21 cellular contexts compared by ENCODE assay signal in genomic region chr10:131313377-131313776, GRCh38. TPM values are rescaled to one million over a fixed set of nuclear protein-coding genes. Genes with fewer than 3 reads are reported as not detected.
DNase-seq lines count a peak whose midpoint lies in the region; ATAC-seq and TF ChIP-seq lines count a peak whose summit lies in the region.
"Had no signal": no experiment of that assay in that cellular context is flagged by ENCODE, and none has a peak within 500 bp of the region (broad histone marks: within the 10 kb centered on the region; RNA-seq: fewer than 3 reads in every experiment).

No MANE protein-coding gene starts in this region.

- TF ChIP-seq EP300 in SK-N-SH (IDR thresholded peaks at IDR 0.05; ENCODE audit: borderline replicate concordance in 1 of 2, low read depth in 1 of 2, low read length in 1 of 2) = no peak

- H3K9me3 Mint-ChIP-seq in T-helper 1 cell treated with Interleukin-12 subunit alpha and Interleukin-12 subunit beta and Interleukin-4 antibody, amounts not matched to agents 30 μg/mL and 1 μg/mL, for 36 hours = no peaks in the 10 kb centered on the region
- no peaks in the 10 kb centered on the region for H3K9me3 Mint-ChIP-seq in activated naive CD4-positive, alpha-beta T cell treated with anti-CD3 and anti-CD28 coated beads, Interleukin-2, amount 50 U/mL, for 24 hours
- H3K9me3 Mint-ChIP-seq in central memory CD8-positive, alpha-beta T cell = peaks cover 5% of the 10 kb centered on the region
- H3K9me3 Mint-ChIP-seq in stimulated activated effector memory CD8-positive, alpha-beta T cell treated with anti-CD3 and anti-CD28 coated beads, Interleukin-12 subunit alpha, Interleukin-12 subunit beta, amount 100 ng/mL, for 72 hours = no peaks in the 10 kb centered on the region
- H3K9me3 Mint-ChIP-seq: CD4-positive, CD25-positive, alpha-beta regulatory T cell had no signal

- no peaks in the 10 kb centered on the region for H3K9me2 ChIP-seq in SK-N-SH

- WGBS in SK-N-SH (ENCODE audit: low lambda C conversion rate) = 50% methylated on average over 6 of the region's 6 CpGs

- H3K27me3 Mint-ChIP-seq in T-helper 1 cell treated with Interleukin-12 subunit alpha and Interleukin-12 subunit beta and Interleukin-4 antibody, amounts not matched to agents 30 μg/mL and 1 μg/mL, for 36 hours (ENCODE audit: low read depth) = peaks cover 49% of the 10 kb centered on the region
- peaks cover 27% of the 10 kb centered on the region for H3K27me3 Mint-ChIP-seq in activated naive CD4-positive, alpha-beta T cell treated with anti-CD3 and anti-CD28 coated beads, Interleukin-2, amount 50 U/mL, for 24 hours
- peaks cover 64% of the 10 kb centered on the region for H3K27me3 Mint-ChIP-seq in central memory CD8-positive, alpha-beta T cell

- no peak for ATAC-seq in central memory CD8-positive, alpha-beta T cell (replicated peaks; ENCODE audit: extremely low read depth, poor library complexity, severe bottlenecking)
- no peak for ATAC-seq in stimulated activated effector memory CD8-positive, alpha-beta T cell treated with anti-CD3 and anti-CD28 coated beads, Interleukin-12 subunit alpha, Interleukin-12 subunit beta, amount 100 ng/mL, for 72 hours
- ATAC-seq in HG02870 (IDR thresholded peaks at IDR 0.05; ENCODE audit: unreplicated experiment) = no peak
- ATAC-seq: K562, PC-3 had no signal

- H3K4me1 ChIP-seq in SK-N-SH (ENCODE audit: control insufficient read depth in 1 of 2, insufficient read depth in 2 of 2, low read depth in 1 of 2, low read length in 1 of 2) = peaks cover 0 to 22% of the 10 kb centered on the region in 2 experiments; a peak in 2 of 4 replicates
- H3K4me1 ChIP-seq: BE2C had no signal

- no peak for TF ChIP-seq CTCF in SK-N-SH (IDR thresholded peaks at IDR 0.05)

- H3F3A ChIP-seq in SK-N-SH (replicated peaks; ENCODE audit: insufficient read depth) = no peaks in the 10 kb centered on the region

- POLR2A ChIA-PET in SK-N-SH (lab: Yijun Ruan, JAX) = no interaction called here

- no peaks in the 10 kb centered on the region for H3K9me3 ChIP-seq in SK-N-SH
- H3K9me3 ChIP-seq: BE2C had no signal

- no peak overlapping the region for H3K4me2 ChIP-seq in SK-N-SH

- H3K4me3 ChIP-seq in SK-N-SH (ENCODE audit: low read depth in 2 of 2, low read length in 1 of 2) = no peak overlapping the region
- H3K4me3 ChIP-seq: GM23248, K562 had no signal

- no peak overlapping the region for H3K9ac ChIP-seq in SK-N-SH
- H3K9ac ChIP-seq: GM23248 had no signal

- no peak overlapping the region for H3K27ac Mint-ChIP-seq in T-helper 1 cell treated with Interleukin-12 subunit alpha and Interleukin-12 subunit beta and Interleukin-4 antibody, amounts not matched to agents 30 μg/mL and 1 μg/mL, for 36 hours
- H3K27ac Mint-ChIP-seq in activated naive CD4-positive, alpha-beta T cell treated with anti-CD3 and anti-CD28 coated beads, Interleukin-2, amount 50 U/mL, for 24 hours = no peak overlapping the region
- no peak overlapping the region for H3K27ac Mint-ChIP-seq in central memory CD8-positive, alpha-beta T cell (ENCODE audit: low read depth)
- no peak overlapping the region for H3K27ac Mint-ChIP-seq in stimulated activated effector memory CD8-positive, alpha-beta T cell treated with anti-CD3 and anti-CD28 coated beads, Interleukin-12 subunit alpha, Interleukin-12 subunit beta, amount 100 ng/mL, for 72 hours
- H3K27ac Mint-ChIP-seq: CD4-positive, CD25-positive, alpha-beta regulatory T cell had no signal

- peak overlapping the region; percentile 19 for H3K4me3 Mint-ChIP-seq in T-helper 1 cell treated with Interleukin-12 subunit alpha and Interleukin-12 subunit beta and Interleukin-4 antibody, amounts not matched to agents 30 μg/mL and 1 μg/mL, for 36 hours
- H3K4me3 Mint-ChIP-seq in activated naive CD4-positive, alpha-beta T cell treated with anti-CD3 and anti-CD28 coated beads, Interleukin-2, amount 50 U/mL, for 24 hours = peak overlapping the region; percentile 70
- H3K4me3 Mint-ChIP-seq in central memory CD8-positive, alpha-beta T cell = peak overlapping the region; percentile 11
- peak overlapping the region; percentile 38 for H3K4me3 Mint-ChIP-seq in stimulated activated effector memory CD8-positive, alpha-beta T cell treated with anti-CD3 and anti-CD28 coated beads, Interleukin-12 subunit alpha, Interleukin-12 subunit beta, amount 100 ng/mL, for 72 hours

- no peaks in the 10 kb centered on the region for H4K20me1 ChIP-seq in SK-N-SH (ENCODE audit: insufficient read depth)

- H2AFZ ChIP-seq in SK-N-SH (ENCODE audit: low read depth) = no peak overlapping the region
- H2AFZ ChIP-seq: GM23248 had no signal

- H3K4me1 Mint-ChIP-seq in T-helper 1 cell treated with Interleukin-12 subunit alpha and Interleukin-12 subunit beta and Interleukin-4 antibody, amounts not matched to agents 30 μg/mL and 1 μg/mL, for 36 hours (ENCODE audit: low read depth) = no peaks in the 10 kb centered on the region
- H3K4me1 Mint-ChIP-seq in activated naive CD4-positive, alpha-beta T cell treated with anti-CD3 and anti-CD28 coated beads, Interleukin-2, amount 50 U/mL, for 24 hours = peaks cover 5% of the 10 kb centered on the region
- no peaks in the 10 kb centered on the region for H3K4me1 Mint-ChIP-seq in central memory CD8-positive, alpha-beta T cell
- peaks cover 6% of the 10 kb centered on the region for H3K4me1 Mint-ChIP-seq in stimulated activated effector memory CD8-positive, alpha-beta T cell treated with anti-CD3 and anti-CD28 coated beads, Interleukin-12 subunit alpha, Interleukin-12 subunit beta, amount 100 ng/mL, for 72 hours

- no peak for DNase-seq in T-helper 1 cell
- DNase-seq in activated naive CD4-positive, alpha-beta T cell treated with anti-CD3 and anti-CD28 coated beads, Interleukin-2, amount 50 U/mL, for 16 hours = no peak
- no peak for DNase-seq in central memory CD8-positive, alpha-beta T cell (ENCODE audit: low spot score in 2 of 2)
- DNase-seq in stimulated activated effector memory CD8-positive, alpha-beta T cell treated with anti-CD3 and anti-CD28 coated beads, Interleukin-12 subunit alpha, Interleukin-12 subunit beta, amount 100 ng/mL, for 72 hours (ENCODE audit: low spot score in 2 of 2) = no peak
- DNase-seq in SK-N-SH = no peak
- DNase-seq: BE2C; CD4-positive, CD25-positive, alpha-beta regulatory T cell; GM23248; H7; MV-4-11; NCI-H1105; NCI-H187 treated with DMSO at 0.1 percent for 48 hours; NCI-H524; NCI-H748 treated with DMSO at 0.1 percent for 48 hours; NK-92 treated with Interleukin-12 subunit alpha and Interleukin-12 subunit beta, amount 100 ng/mL, for 24 hours; PC-3 had no signal

- no peaks in the 10 kb centered on the region for H3K27me3 ChIP-seq in SK-N-SH (ENCODE audit: insufficient read depth)

- no peaks in the 10 kb centered on the region for H3K79me2 ChIP-seq in SK-N-SH (ENCODE audit: insufficient read depth)

- TF ChIP-seq RAD21 in SK-N-SH (IDR thresholded peaks at IDR 0.05; ENCODE audit: low read length) = no peak

- no peaks in the 10 kb centered on the region for H3K36me3 Mint-ChIP-seq in T-helper 1 cell treated with Interleukin-12 subunit alpha and Interleukin-12 subunit beta and Interleukin-4 antibody, amounts not matched to agents 30 μg/mL and 1 μg/mL, for 36 hours (ENCODE audit: low read depth)
- H3K36me3 Mint-ChIP-seq in activated naive CD4-positive, alpha-beta T cell treated with anti-CD3 and anti-CD28 coated beads, Interleukin-2, amount 50 U/mL, for 24 hours = peaks cover 2% of the 10 kb centered on the region
- H3K36me3 Mint-ChIP-seq in central memory CD8-positive, alpha-beta T cell (ENCODE audit: insufficient read depth) = no peaks in the 10 kb centered on the region
- H3K36me3 Mint-ChIP-seq in stimulated activated effector memory CD8-positive, alpha-beta T cell treated with anti-CD3 and anti-CD28 coated beads, Interleukin-12 subunit alpha, Interleukin-12 subunit beta, amount 100 ng/mL, for 72 hours = no peaks in the 10 kb centered on the region
- H3K36me3 Mint-ChIP-seq: CD4-positive, CD25-positive, alpha-beta regulatory T cell had no signal

- H3K36me3 ChIP-seq in SK-N-SH (replicated peaks in 1 of 2; ENCODE audit: control insufficient read depth in 1 of 2, insufficient read depth in 2 of 2, low read length in 1 of 2) = no peaks in the 10 kb centered on the region
- H3K36me3 ChIP-seq: BE2C had no signal

- CTCF ChIA-PET in SK-N-SH (lab: Yijun Ruan, JAX) = interaction anchor here (0.8 to 2.6 kb wide), 10 partner anchors 9 to 627 kb away, joined by 3 to 11 read pairs (median 4); no protein-coding TSS in a partner anchor

- H3K27ac ChIP-seq in SK-N-SH (ENCODE audit: low read depth in 2 of 2, low read length in 1 of 2) = no peak overlapping the region
- H3K27ac ChIP-seq: 22Rv1, GM23248 had no signal

TF ChIP-seq in SK-N-SH, 30 proteins besides CTCF, POLR2A, EP300 and RAD21 (continues in another document):
- TF ChIP-seq ELF1 (IDR thresholded peaks at IDR 0.05) (no peak), SIN3A (IDR thresholded peaks at IDR 0.05; ENCODE audit: borderline replicate concordance, low read depth, low read length) (no peak), TEAD4 (IDR thresholded peaks at IDR 0.05; ENCODE audit: borderline replicate concordance, insufficient read depth) (no peak), GABPA (IDR thresholded peaks at IDR 0.05; ENCODE audit: low read depth) (no peak), JUND (IDR thresholded peaks at IDR 0.05) (no peak), CHD2 (IDR thresholded peaks at IDR 0.05; ENCODE audit: low read length, partially characterized antibody) (no peak), MEF2A (IDR thresholded peaks at IDR 0.05; ENCODE audit: borderline replicate concordance, low read depth) (no peak), EZH2phosphoT487 (IDR thresholded peaks at IDR 0.05; ENCODE audit: borderline replicate concordance, low read depth) (no peak), FOSL2 (IDR thresholded peaks at IDR 0.05; ENCODE audit: borderline replicate concordance, low read depth) (no peak), FOXJ3 (CRISPR knock-in tag; IDR thresholded peaks at IDR 0.05) (no peak), MXI1 (IDR thresholded peaks at IDR 0.05; ENCODE audit: low read depth, low read length) (no peak), YY1 (IDR thresholded peaks at IDR 0.05; ENCODE audit: low read depth) (no peak)
- TF ChIP-seq, protein P1, sequence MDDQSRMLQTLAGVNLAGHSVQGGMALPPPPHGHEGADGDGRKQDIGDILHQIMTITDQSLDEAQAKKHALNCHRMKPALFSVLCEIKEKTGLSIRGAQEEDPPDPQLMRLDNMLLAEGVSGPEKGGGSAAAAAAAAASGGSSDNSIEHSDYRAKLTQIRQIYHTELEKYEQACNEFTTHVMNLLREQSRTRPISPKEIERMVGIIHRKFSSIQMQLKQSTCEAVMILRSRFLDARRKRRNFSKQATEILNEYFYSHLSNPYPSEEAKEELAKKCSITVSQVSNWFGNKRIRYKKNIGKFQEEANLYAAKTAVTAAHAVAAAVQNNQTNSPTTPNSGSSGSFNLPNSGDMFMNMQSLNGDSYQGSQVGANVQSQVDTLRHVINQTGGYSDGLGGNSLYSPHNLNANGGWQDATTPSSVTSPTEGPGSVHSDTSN (IDR thresholded peaks at IDR 0.05) = no peak

RNA-seq across cellular contexts. Expression of gene TCERG1L, which starts 1.9 kb away (rescaled TPM):
- not detected in 2 replicates for polyA plus RNA-seq in SK-N-SH (2012; rRNA removed)
- 0.01 and 0.03 TPM in 2 replicates for polyA plus RNA-seq in SK-N-SH (2012; cell fraction: cytosol; rRNA removed)
- polyA plus RNA-seq in SK-N-SH (2012; cell fraction: nucleus; rRNA removed) = not detected in 2 replicates
- polyA plus RNA-seq: CD4-positive, CD25-positive, alpha-beta regulatory T cell; GM23248; K562 had no signal

Comparison
In these comparisons a context has a peak if more than half of its experiments do, and no peak if none do; other contexts are left out.
1. H3K4me3 Mint-ChIP-seq: peak in every context shown above with its lines; median percentile 70 in activated naive CD4-positive, alpha-beta T cell treated with anti-CD3 and anti-CD28 coated beads, Interleukin-2, amount 50 U/mL, for 24 hours; 38 in stimulated activated effector memory CD8-positive, alpha-beta T cell treated with anti-CD3 and anti-CD28 coated beads, Interleukin-12 subunit alpha, Interleukin-12 subunit beta, amount 100 ng/mL, for 72 hours; 19 in T-helper 1 cell treated with Interleukin-12 subunit alpha and Interleukin-12 subunit beta and Interleukin-4 antibody, amounts not matched to agents 30 μg/mL and 1 μg/mL, for 36 hours; 11 in central memory CD8-positive, alpha-beta T cell.